1 cellular context compared by ENCODE assay signal in the genomic region with DNA sequence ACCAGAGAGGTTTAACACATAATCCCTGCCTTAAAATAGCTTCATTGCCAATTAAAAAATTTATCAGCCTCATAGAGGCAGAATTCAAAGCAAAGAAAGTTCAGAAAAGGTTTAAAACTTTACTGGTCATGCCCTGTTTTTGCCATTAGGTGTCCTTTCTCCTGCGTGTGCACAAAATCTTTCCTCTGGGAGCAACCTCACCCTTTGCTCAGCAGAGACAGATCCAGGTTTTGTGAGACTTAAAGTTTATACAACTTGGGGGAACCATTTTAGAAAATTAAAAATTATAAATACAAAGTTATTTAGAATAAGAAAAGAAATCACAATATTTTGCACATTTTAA.
TF ChIP-seq lines count a peak whose summit lies in the region.

No MANE protein-coding gene starts in this region.

TF ChIP-seq in H1, 55 proteins besides CTCF, POLR2A, EP300 and RAD21 (continued from another document):
- TF ChIP-seq CTBP2 (IDR thresholded peaks at IDR 0.05; ENCODE audit: borderline replicate concordance, insufficient read depth, insufficient read length, low read length), result no peak
- TF ChIP-seq RNF2 (IDR thresholded peaks at IDR 0.05; ENCODE audit: borderline replicate concordance, low read depth, low read length, missing control alignments, poor library complexity, severe bottlenecking), result no peak
TF ChIP-seq in H1: peak in this region for 0.
